ENCODE assay signal across 9 cellular contexts in the genomic region with DNA sequence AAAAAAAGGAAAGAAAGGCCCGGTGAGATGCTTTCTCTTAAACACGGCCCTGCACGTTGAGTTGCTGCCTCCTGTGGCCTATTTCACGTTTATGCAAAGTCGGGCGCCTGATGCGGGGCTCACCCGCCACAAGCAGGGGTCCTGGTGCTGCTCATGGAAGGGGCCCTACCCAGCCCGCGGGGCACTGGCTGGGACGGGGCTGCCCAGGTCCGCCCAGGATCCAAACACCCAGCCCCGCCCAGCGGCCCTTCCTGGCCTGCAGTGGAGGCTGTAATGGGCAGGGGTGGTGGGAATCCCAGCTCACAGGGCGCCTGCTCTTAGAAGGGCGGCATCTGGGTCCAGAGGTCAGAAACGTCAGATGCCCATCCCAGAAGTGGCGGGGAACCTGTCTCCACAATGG. TPM values are rescaled to one million over a fixed set of nuclear protein-coding genes. Genes with fewer than 3 reads are reported as not detected.
DNase-seq lines count a peak whose midpoint lies in the region; FAIRE-seq and TF ChIP-seq lines count a peak whose summit lies in the region.
"Had no signal": no experiment of that assay in that cellular context is flagged by ENCODE, and none has a peak within 500 bp of the region (broad histone marks: within the 10 kb centered on the region; RNA-seq: fewer than 3 reads in every experiment).

No MANE protein-coding gene starts in this region.

- POLR2A ChIA-PET in HEK293T (lab: Yijun Ruan, JAX) = interaction anchor here (1.2 kb wide), 1 partner anchor 126 kb away, joined by 3 read pairs; no protein-coding TSS in a partner anchor

- H3K27ac ChIP-seq in astrocyte (ENCODE audit: low read depth, low read length) (peak overlapping the region; percentile 54), substantia nigra (ENCODE audit: low read depth, low read length, poor library complexity, severe bottlenecking) (no peak overlapping the region)

- no peaks in the 10 kb centered on the region for H3K27me3 ChIP-seq in astrocyte (ENCODE audit: insufficient read depth, low read length)

- H3K9ac ChIP-seq in astrocyte (ENCODE audit: low read length) = peak overlapping the region; percentile 85

- H3K79me2 ChIP-seq in astrocyte (ENCODE audit: insufficient read depth, low read length) = peaks cover 75% of the 10 kb centered on the region

- TF ChIP-seq CTCF in astrocyte (IDR thresholded peaks at IDR 0.05; ENCODE audit: insufficient read depth, low read depth, low read length) = no peak

- H3K4me1 ChIP-seq in astrocyte (ENCODE audit: insufficient read depth, low read length) = peaks cover 13% of the 10 kb centered on the region

- H2AFZ ChIP-seq in astrocyte (ENCODE audit: low read depth, low read length) = no peak overlapping the region

- H3K36me3 ChIP-seq in astrocyte (ENCODE audit: insufficient read depth, low read length) = peaks cover 10% of the 10 kb centered on the region

- H3K4me2 ChIP-seq in astrocyte (ENCODE audit: low read length) = peak overlapping the region; percentile 87

- peak overlapping the region; percentile 82 for H3K4me3 Mint-ChIP-seq in astrocyte (ENCODE audit: unreplicated experiment)
- H3K4me3 Mint-ChIP-seq in immature natural killer cell = peak overlapping the region in 4 of 5 donors; percentile 64 to 79 (median 69)
- H3K4me3 Mint-ChIP-seq in activated CD4-positive, alpha-beta T cell treated with anti-CD3 and anti-CD28 coated beads, Interleukin-2, amount 10 ng/mL, durations not matched to agents 24 days and 14 days = no peak overlapping the region

- no peaks in the 10 kb centered on the region for H3K9me3 ChIP-seq in astrocyte (ENCODE audit: insufficient read depth, low read depth, low read length)

- DNase-seq in HEK293T (ENCODE audit: extremely low spot score) (no peak), astrocyte (ENCODE audit: low read depth) (no peak), immature natural killer cell (peak in 1 of 3 donors; percentile 21), hippocampal formation (lab: John Stamatoyannopoulos, UW) (no peak), substantia nigra (lab: John Stamatoyannopoulos, UW) (no peak), CD1c-positive myeloid dendritic cell (ENCODE audit: extremely low spot score) (no peak)
- DNase-seq in stimulated activated CD8-positive, alpha-beta memory T cell treated with anti-CD3 and anti-CD28 coated beads, Interleukin-4, amount 100 ng/mL, for 48 hours = peak; percentile 21
- no peak for DNase-seq in activated CD4-positive, alpha-beta T cell treated with anti-CD3 and anti-CD28 coated beads, Interleukin-2, amount 10 ng/mL, durations not matched to agents 24 days and 14 days

- intact Hi-C loops in activated CD4-positive, alpha-beta T cell treated with anti-CD3 and anti-CD28 coated beads, Interleukin-2, amount 10 ng/mL, durations not matched to agents 24 days and 14 days (cut with micrococcal nuclease) = loop anchor here (5.0 kb wide), 1 partner anchor 117 kb away; a partner anchor contains a TSS

- H3K9me3 Mint-ChIP-seq in astrocyte (ENCODE audit: unreplicated experiment) (peaks cover 3% of the 10 kb centered on the region), immature natural killer cell (peaks cover 6 to 24% (median 13%) of the 10 kb centered on the region in 6 donors)
- H3K9me3 Mint-ChIP-seq in activated CD4-positive, alpha-beta T cell treated with anti-CD3 and anti-CD28 coated beads, Interleukin-2, amount 10 ng/mL, durations not matched to agents 24 days and 14 days = peaks cover 23% of the 10 kb centered on the region

- H3K36me3 Mint-ChIP-seq in astrocyte (ENCODE audit: low read depth, unreplicated experiment) (peaks cover 12% of the 10 kb centered on the region), immature natural killer cell (peaks cover 7 to 11% (median 10%) of the 10 kb centered on the region in 3 donors)
- no peaks in the 10 kb centered on the region for H3K36me3 Mint-ChIP-seq in activated CD4-positive, alpha-beta T cell treated with anti-CD3 and anti-CD28 coated beads, Interleukin-2, amount 10 ng/mL, durations not matched to agents 24 days and 14 days (ENCODE audit: low read depth)

- CTCF ChIA-PET in HEK293T (lab: Yijun Ruan, JAX) = no interaction called here

- no peak for FAIRE-seq in astrocyte (lab: Jason Lieb, UNC)

- peaks cover 54% of the 10 kb centered on the region for H4K20me1 ChIP-seq in astrocyte (ENCODE audit: insufficient read depth, low read length)

- H3K4me1 Mint-ChIP-seq in astrocyte (ENCODE audit: low read depth, unreplicated experiment) (peaks cover 2% of the 10 kb centered on the region), immature natural killer cell (peaks cover 20 to 23% of the 10 kb centered on the region in 2 donors)
- H3K4me1 Mint-ChIP-seq in activated CD4-positive, alpha-beta T cell treated with anti-CD3 and anti-CD28 coated beads, Interleukin-2, amount 10 ng/mL, durations not matched to agents 24 days and 14 days = no peaks in the 10 kb centered on the region

- peak overlapping the region; percentile 76 for H3K4me3 ChIP-seq in astrocyte (ENCODE audit: insufficient read depth, low read depth, low read length)

- H3K27ac Mint-ChIP-seq in astrocyte (ENCODE audit: unreplicated experiment) = no peak overlapping the region
- H3K27ac Mint-ChIP-seq in immature natural killer cell = no peak overlapping the region
- H3K27ac Mint-ChIP-seq in activated CD4-positive, alpha-beta T cell treated with anti-CD3 and anti-CD28 coated beads, Interleukin-2, amount 10 ng/mL, durations not matched to agents 24 days and 14 days = no peak overlapping the region

- H3K27me3 Mint-ChIP-seq in astrocyte (ENCODE audit: low read depth, unreplicated experiment) = peaks cover 5% of the 10 kb centered on the region
- H3K27me3 Mint-ChIP-seq in immature natural killer cell (ENCODE audit: low read depth in 3 of 3) = peaks cover 23 to 42% (median 24%) of the 10 kb centered on the region in 3 donors
- H3K27me3 Mint-ChIP-seq in activated CD4-positive, alpha-beta T cell treated with anti-CD3 and anti-CD28 coated beads, Interleukin-2, amount 10 ng/mL, durations not matched to agents 24 days and 14 days = peaks cover 50% of the 10 kb centered on the region

TF ChIP-seq in HEK293T, 16 proteins besides CTCF, POLR2A, EP300 and RAD21:
- TF ChIP-seq CTBP1 (IDR thresholded peaks at IDR 0.05; ENCODE audit: borderline replicate concordance) (no peak), ZNF384 (IDR thresholded peaks at IDR 0.05) (0 out of 2 replicates have a peak, but pooled peaks have one; percentile 35)

RNA-seq across cellular contexts. Expression of a gene that starts 1.6 kb away (rescaled TPM):
- 120 and 194 TPM in 2 replicates for total RNA-seq in astrocyte
- polyA plus RNA-seq in immature natural killer cell = 10 to 100 TPM in 2 of 3 donors, 1 to 10 TPM in 1; 4.4 to 46.6 (median 30.6) TPM
- total RNA-seq in activated CD4-positive, alpha-beta T cell treated with anti-CD3 and anti-CD28 coated beads, Interleukin-2, amount 10 ng/mL, durations not matched to agents 24 days and 14 days = 2.0 and 2.3 TPM in 2 replicates

RNA-seq across cellular contexts. Expression of a gene that starts 55.9 kb away (rescaled TPM):
- 1.9 and 2.0 TPM in 2 replicates for total RNA-seq in astrocyte
- polyA plus RNA-seq in immature natural killer cell = not detected
- 0.30 and 0.43 TPM in 2 replicates for total RNA-seq in activated CD4-positive, alpha-beta T cell treated with anti-CD3 and anti-CD28 coated beads, Interleukin-2, amount 10 ng/mL, durations not matched to agents 24 days and 14 days
- total RNA-seq: LHCN-M2 had no signal

Comparison
In these comparisons a context has a peak if more than half of its experiments do, and no peak if none do; other contexts are left out.
1. RNA of a gene that starts 1.6 kb away (total RNA-seq): 120 to 194 TPM in astrocyte; 2.0 to 2.3 TPM in activated CD4-positive, alpha-beta T cell treated with anti-CD3 and anti-CD28 coated beads, Interleukin-2, amount 10 ng/mL, durations not matched to agents 24 days and 14 days; every median in the first group is over 10 times any median in the second.